ENCODE assay signal across 8 cellular contexts in genomic region chr15:52528465-52529288, GRCh38. TPM values are rescaled to one million over a fixed set of nuclear protein-coding genes. Genes with fewer than 3 reads are reported as not detected.
DNase-seq lines count a peak whose midpoint lies in the region; ATAC-seq and TF ChIP-seq lines count a peak whose summit lies in the region.

Gene MYO5A, minus strand, starts transcription at chr15:52528880. Its CDS starts 74 bp downstream, at chr15:52528806.

- peaks cover 34% of the 10 kb centered on the region for H3K4me1 Mint-ChIP-seq in activated CD4-positive, alpha-beta memory T cell treated with anti-CD3 and anti-CD28 coated beads, Interleukin-2, amount 10 ng/mL, durations not matched to agents 7 days and 5 days

- ATAC-seq in GM18868 (IDR thresholded peaks at IDR 0.05; ENCODE audit: unreplicated experiment) (peak; percentile 86), HG03097 (IDR thresholded peaks at IDR 0.05; ENCODE audit: low FRiP score, unreplicated experiment) (peak; percentile 78)

- CTCF ChIA-PET in activated CD4-positive, alpha-beta memory T cell treated with anti-CD3 and anti-CD28 coated beads, Interleukin-2, amount 10 ng/mL, durations not matched to agents 7 days and 5 days (lab: Charles Lee) = interaction anchor here (0.7 to 1.8 kb wide), 14 partner anchors 9 to 267 kb away, joined by 3 to 10 read pairs (median 4); no protein-coding TSS in a partner anchor

- TF ChIP-seq CTCF in AG09319 (IDR thresholded peaks at IDR 0.05; ENCODE audit: low read depth, low read length) = peak; percentile 2; the same call in 1 of the 2 replicates

- no peaks in the 10 kb centered on the region for H3K9me3 Mint-ChIP-seq in activated CD4-positive, alpha-beta memory T cell treated with anti-CD3 and anti-CD28 coated beads, Interleukin-2, amount 10 ng/mL, durations not matched to agents 7 days and 5 days

- peak; percentile 37 for DNase-seq in AG09319 (ENCODE audit: extremely low read depth, low read depth)
- peak; percentile 44 for DNase-seq in NCI-H460 (ENCODE audit: extremely low read depth, low read depth)
- DNase-seq in activated CD4-positive, alpha-beta memory T cell treated with anti-CD3 and anti-CD28 coated beads, Interleukin-2, amount 10 ng/mL, durations not matched to agents 7 days and 5 days = peak; percentile 84
- DNase-seq in medulla oblongata (ENCODE audit: extremely low spot score) = peak; percentile 75
- DNase-seq in stimulated activated CD8-positive, alpha-beta memory T cell treated with anti-CD3 and anti-CD28 coated beads, Interleukin-12 subunit alpha, Interleukin-12 subunit beta, amount 100 ng/mL, for 1 hour (ENCODE audit: low read depth) = peak; percentile 65

- no peaks in the 10 kb centered on the region for H3K4me1 ChIP-seq in ectodermal cell (ENCODE audit: control insufficient read depth, insufficient read depth, low read length)

- peaks cover 3% of the 10 kb centered on the region for H3K36me3 Mint-ChIP-seq in activated CD4-positive, alpha-beta memory T cell treated with anti-CD3 and anti-CD28 coated beads, Interleukin-2, amount 10 ng/mL, durations not matched to agents 7 days and 5 days (ENCODE audit: low read depth)

- H3K36me3 ChIP-seq in ectodermal cell (ENCODE audit: control insufficient read depth, insufficient read depth, low read length) = no peaks in the 10 kb centered on the region

- POLR2A ChIA-PET in activated CD4-positive, alpha-beta memory T cell treated with anti-CD3 and anti-CD28 coated beads, Interleukin-2, amount 10 ng/mL, durations not matched to agents 7 days and 5 days (lab: Charles Lee) = interaction anchor here (0.8 to 4.2 kb wide), 22 partner anchors 18 to 308 kb away, joined by 3 to 41 read pairs (median 4); partner anchors contain the start of gene ARPP19

- H3K27ac ChIP-seq in ectodermal cell (ENCODE audit: insufficient read depth, low read depth, low read length, poor library complexity, severe bottlenecking) = no peak within 1 kb of the TSS

- H3K27ac Mint-ChIP-seq in activated CD4-positive, alpha-beta memory T cell treated with anti-CD3 and anti-CD28 coated beads, Interleukin-2, amount 10 ng/mL, durations not matched to agents 7 days and 5 days = peak within 1 kb of the TSS; percentile 84

- H3K4me3 Mint-ChIP-seq in activated CD4-positive, alpha-beta memory T cell treated with anti-CD3 and anti-CD28 coated beads, Interleukin-2, amount 10 ng/mL, durations not matched to agents 7 days and 5 days = peak within 1 kb of the TSS; percentile 95

- peak within 1 kb of the TSS; percentile 71 for H3K4me3 ChIP-seq in ectodermal cell (ENCODE audit: insufficient read depth, low read depth, low read length)

- WGBS in ectodermal cell, 2 experiments = 0% methylated on average over 103 of the region's 103 CpGs

- H3K27me3 Mint-ChIP-seq in activated CD4-positive, alpha-beta memory T cell treated with anti-CD3 and anti-CD28 coated beads, Interleukin-2, amount 10 ng/mL, durations not matched to agents 7 days and 5 days = peaks cover 7% of the 10 kb centered on the region

- no peaks in the 10 kb centered on the region for H3K9me3 ChIP-seq in ectodermal cell (ENCODE audit: control insufficient read depth, low read length)

- H3K27me3 ChIP-seq in ectodermal cell (ENCODE audit: control insufficient read depth, insufficient read depth, low read length, poor library complexity, severe bottlenecking) = peaks cover 53% of the 10 kb centered on the region

RNA-seq across cellular contexts. Expression of gene MYO5A, which starts in this region (rescaled TPM):
- total RNA-seq in NCI-H460 (2014; rRNA removed; shearing (Covaris generic)) = 12.1 and 12.6 TPM in 2 replicates
- 4.1 and 4.4 TPM in 2 replicates for polyA plus RNA-seq in NCI-H460 (2014; cell fraction: nucleus; rRNA removed)
- 10 to 100 TPM; 41.3 to 42.2 TPM for total RNA-seq in activated CD4-positive, alpha-beta memory T cell treated with anti-CD3 and anti-CD28 coated beads, Interleukin-2, amount 10 ng/mL, durations not matched to agents 7 days and 5 days
- 18.5 TPM for polyA plus RNA-seq in ectodermal cell (2013, experiment 1 of 4)
- polyA plus RNA-seq in ectodermal cell (2013, experiment 2 of 4) = 17.4 TPM
- polyA plus RNA-seq in ectodermal cell (2013, experiment 3 of 4) = 14.2 TPM
- 17.3 TPM for polyA plus RNA-seq in ectodermal cell (2013, experiment 4 of 4)
